Comparison of ENCODE assay signal across 8 cellular contexts in the genomic region with DNA sequence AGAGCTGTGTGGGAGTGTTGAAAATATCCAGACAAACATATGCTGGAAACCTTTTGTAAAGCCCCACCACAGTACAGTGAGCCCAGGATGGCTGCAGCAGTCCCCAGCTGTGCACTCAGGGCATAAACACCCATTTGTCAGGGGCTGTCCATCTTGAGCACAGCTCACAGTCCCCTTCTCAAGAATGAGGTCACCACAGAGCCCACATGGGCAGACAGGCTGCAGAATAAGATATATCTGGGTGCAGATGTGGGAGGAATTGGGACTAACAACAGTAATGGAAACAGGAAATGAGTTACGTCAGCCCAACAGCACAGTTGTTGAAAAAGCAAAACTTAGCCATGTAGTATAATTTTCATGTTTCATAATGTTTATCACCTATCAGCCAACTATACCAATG.
A peak's percentile ranks its signal among the peaks of the same experiment; 100 is the strongest.
DNase-seq lines count a peak whose midpoint lies in the region; ATAC-seq, FAIRE-seq and TF ChIP-seq lines count a peak whose summit lies in the region.

No MANE protein-coding gene starts in this region.

- peak; percentile 82 for ATAC-seq in GM18870 (IDR thresholded peaks at IDR 0.05; ENCODE audit: unreplicated experiment)
- peak; percentile 75 for ATAC-seq in HG02870 (IDR thresholded peaks at IDR 0.05; ENCODE audit: unreplicated experiment)

- H3K9me3 ChIP-seq in sigmoid colon (no peaks in the 10 kb centered on the region), kidney (ENCODE audit: control insufficient read depth in 1 of 2, low read length in 2 of 2) (no peaks in the 10 kb centered on the region)

- DNase-seq in amniotic epithelial cell (ENCODE audit: low read depth) = peak; percentile 92
- peak; percentile 61 for DNase-seq in sigmoid colon
- DNase-seq in stimulated activated CD4-positive, alpha-beta T cell treated with anti-CD3 and anti-CD28 coated beads, Interleukin-2, amount 100 ng/mL, for 48 hours = no peak
- DNase-seq in H54 (ENCODE audit: insufficient read length, low spot score) = no peak
- no peak for DNase-seq in kidney
- DNase-seq in AML-193 (lab: John Stamatoyannopoulos, UW) = no peak

- FAIRE-seq in H54 (lab: Jason Lieb, UNC) (no peak), kidney (lab: Jason Lieb, UNC) (no peak)

- no peak overlapping the region for H3K9ac ChIP-seq in kidney (ENCODE audit: low read length in 2 of 2)

- intact Hi-C loops in sigmoid colon (cut with DNase I) = no loop called here
- intact Hi-C loops in kidney (cut with DNase I) = no loop called here

- no peak for TF ChIP-seq POLR2A in sigmoid colon (IDR thresholded peaks at IDR 0.05)
- TF ChIP-seq POLR2A in H54 (IDR thresholded peaks at IDR 0.05; ENCODE audit: low read depth, low read length) = no peak

- TF ChIP-seq CTCF in sigmoid colon (IDR thresholded peaks at IDR 0.05) (no peak), kidney (IDR thresholded peaks at IDR 0.05; ENCODE audit: borderline replicate concordance, extremely low read depth, insufficient read depth) (no peak)

- no peaks in the 10 kb centered on the region for H3K27me3 ChIP-seq in sigmoid colon

- no peak for TF ChIP-seq EP300 in sigmoid colon (IDR thresholded peaks at IDR 0.05)

- no peak overlapping the region for H3K4me3 ChIP-seq in sigmoid colon
- H3K4me3 ChIP-seq in kidney (ENCODE audit: low read length in 2 of 2) = no peak overlapping the region

- no peaks in the 10 kb centered on the region for H3K36me3 ChIP-seq in sigmoid colon
- no peaks in the 10 kb centered on the region for H3K36me3 ChIP-seq in kidney (ENCODE audit: control insufficient read depth in 1 of 2, insufficient read depth in 2 of 2, low read length in 2 of 2)

- peak overlapping the region in 2 of 4 donors; percentile 6 to 31 for H3K27ac ChIP-seq in sigmoid colon
- H3K27ac ChIP-seq in kidney (ENCODE audit: low read depth in 2 of 2, low read length in 2 of 2) = no peak overlapping the region

- WGBS in sigmoid colon, 2 donors = 43 to 58% methylated on average over 1 of the region's 1 CpG

- H3K4me1 ChIP-seq in sigmoid colon = peaks cover 0 to 22% (median 11%) of the 10 kb centered on the region in 4 donors
- no peaks in the 10 kb centered on the region for H3K4me1 ChIP-seq in kidney (ENCODE audit: control insufficient read depth in 1 of 2, insufficient read depth in 1 of 2, low read depth in 1 of 2, low read length in 2 of 2)

Comparison
In these comparisons a context has a peak if more than half of its experiments do, and no peak if none do; other contexts are left out.
1. DNase-seq: peak in amniotic epithelial cell (single experiment) and sigmoid colon (single experiment); none in stimulated activated CD4-positive, alpha-beta T cell treated with anti-CD3 and anti-CD28 coated beads, Interleukin-2, amount 100 ng/mL, for 48 hours (0 of 2), H54 (single experiment), kidney (single experiment) and AML-193 (0 of 2).